20 cellular contexts compared by ENCODE assay signal in genomic region chr19:27865927-27866777, GRCh38.
"Had no signal": no experiment of that assay in that cellular context is flagged by ENCODE, and none has a peak within 500 bp of the region (broad histone marks: within the 10 kb centered on the region; RNA-seq: fewer than 3 reads in every experiment).

No MANE protein-coding gene starts in this region.

- H3K4me2 ChIP-seq: smooth muscle cell had no signal

- H3K36me3 ChIP-seq: prostate gland, right atrium auricular region, suprapubic skin, thyroid gland had no signal

- H3K4me1 ChIP-seq: prostate gland, right atrium auricular region, suprapubic skin, thyroid gland had no signal

- H3K9me3 ChIP-seq: prostate gland, thyroid gland had no signal

- DNase-seq: cortex of kidney; effector memory CD8-positive, alpha-beta T cell; erythroblast; kidney; naive thymus-derived CD8-positive, alpha-beta T cell; nephron progenitor cell; nucleus accumbens; stimulated activated CD4-positive, alpha-beta T cell treated with anti-CD3 and anti-CD28 coated beads, Interleukin-12 subunit alpha, Interleukin-12 subunit beta, amount 100 ng/mL, for 4 hours; stimulated activated CD4-positive, alpha-beta T cell treated with anti-CD3 and anti-CD28 coated beads, Interleukin-1b, Interleukin-23, amount 100 ng/mL, for 48 hours; stimulated activated CD4-positive, alpha-beta T cell treated with anti-CD3 and anti-CD28 coated beads, Interleukin-4, amount 100 ng/mL, for 1 hour; stimulated activated CD8-positive, alpha-beta memory T cell treated with anti-CD3 and anti-CD28 coated beads, Interleukin-4, amount 100 ng/mL, for 48 hours; stimulated activated naive CD4-positive, alpha-beta T cell; stimulated activated naive CD8-positive, alpha-beta T cell treated with anti-CD3 and anti-CD28 coated beads, Interleukin-15, amount 100 ng/mL, for 72 hours; thyroid gland; trophoblast cell had no signal

- H3K4me3 ChIP-seq: lung, prostate gland, right atrium auricular region, smooth muscle cell, suprapubic skin, thyroid gland had no signal

- H3K27ac ChIP-seq: prostate gland, right atrium auricular region, suprapubic skin, thyroid gland had no signal

- H3K27me3 ChIP-seq: right atrium auricular region, suprapubic skin, thyroid gland had no signal
